ENCODE assay signal across 8 cellular contexts in genomic region chr10:73940634-73941221, GRCh38. TPM values are rescaled to one million over a fixed set of nuclear protein-coding genes. Genes with fewer than 3 reads are reported as not detected.
DNase-seq lines count a peak whose midpoint lies in the region; ATAC-seq and TF ChIP-seq lines count a peak whose summit lies in the region.

No MANE protein-coding gene starts in this region.

- ATAC-seq in CD4-positive, CD25-positive, alpha-beta regulatory T cell (ENCODE audit: low read depth in 2 of 2): peak; percentile 94 to 97
- peak; percentile 81 for ATAC-seq in GM21381 (IDR thresholded peaks at IDR 0.05; ENCODE audit: unreplicated experiment)

- no peaks in the 10 kb centered on the region for H3K9me2 ChIP-seq in Loucy (replicated peaks; ENCODE audit: low read depth, low read length)

- peak overlapping the region; percentile 30 for H3K9ac ChIP-seq in Loucy (ENCODE audit: low read depth, low read length, poor library complexity, severe bottlenecking)

- H3K36me3 Mint-ChIP-seq in CD4-positive, CD25-positive, alpha-beta regulatory T cell: no peaks in the 10 kb centered on the region

- H2AFZ ChIP-seq in Loucy (ENCODE audit: low read length): peak overlapping the region; percentile 81

- no peak overlapping the region for H3K4me3 ChIP-seq in CD4-positive, CD25-positive, alpha-beta regulatory T cell (ENCODE audit: low read depth, low read length)
- peak overlapping the region; percentile 51 for H3K4me3 ChIP-seq in Loucy (ENCODE audit: low read length, poor library complexity, severe bottlenecking)
- no peak overlapping the region for H3K4me3 ChIP-seq in WI38 (ENCODE audit: low read depth, low read length)

- H4K20me1 ChIP-seq in Loucy (ENCODE audit: insufficient read depth, low read length, poor library complexity, severe bottlenecking): no peaks in the 10 kb centered on the region

- H3K27me3 ChIP-seq in CD4-positive, CD25-positive, alpha-beta regulatory T cell (ENCODE audit: control insufficient read depth, insufficient read depth, low read length): no peaks in the 10 kb centered on the region
- H3K27me3 ChIP-seq in Loucy (ENCODE audit: insufficient read depth, low read length, poor library complexity, severe bottlenecking): no peaks in the 10 kb centered on the region

- H3K4me2 ChIP-seq in Loucy (ENCODE audit: low read depth, low read length, poor library complexity, severe bottlenecking): peak overlapping the region; percentile 74

- no peaks in the 10 kb centered on the region for H3K36me3 ChIP-seq in CD4-positive, CD25-positive, alpha-beta regulatory T cell (ENCODE audit: control insufficient read depth, insufficient read depth, low read length)
- no peaks in the 10 kb centered on the region for H3K36me3 ChIP-seq in Loucy (ENCODE audit: insufficient read depth, low read length)

- H3K79me2 ChIP-seq in Loucy (ENCODE audit: insufficient read depth, low read length): no peaks in the 10 kb centered on the region

- no peaks in the 10 kb centered on the region for H3F3A ChIP-seq in Loucy (ENCODE audit: low read depth)

- H3K9me3 ChIP-seq in CD4-positive, CD25-positive, alpha-beta regulatory T cell (ENCODE audit: control insufficient read depth in 2 of 2, low read length in 2 of 2): no peaks in the 10 kb centered on the region
- H3K9me3 ChIP-seq in Loucy (ENCODE audit: insufficient read depth, low read depth, low read length): no peaks in the 10 kb centered on the region

- peaks cover 5% of the 10 kb centered on the region for H3K4me1 ChIP-seq in CD4-positive, CD25-positive, alpha-beta regulatory T cell (ENCODE audit: control insufficient read depth, insufficient read depth, low read length, poor library complexity, severe bottlenecking)
- H3K4me1 ChIP-seq in Loucy (ENCODE audit: insufficient read depth, low read length, poor library complexity, severe bottlenecking): peaks cover 7% of the 10 kb centered on the region

- H3K27me3 Mint-ChIP-seq in CD4-positive, CD25-positive, alpha-beta regulatory T cell: no peaks in the 10 kb centered on the region

- peak overlapping the region; percentile 49 to 90 (median 74) for H3K27ac Mint-ChIP-seq in CD4-positive, CD25-positive, alpha-beta regulatory T cell

- peak overlapping the region in 2 of 4 donors; percentile 41 to 69 for H3K4me3 Mint-ChIP-seq in CD4-positive, CD25-positive, alpha-beta regulatory T cell

- DNase-seq in CD4-positive, CD25-positive, alpha-beta regulatory T cell: peak; percentile 71 to 77 (median 77)
- peak; percentile 81 to 83 for DNase-seq in T47D (ENCODE audit: low read depth in 1 of 2, low spot score in 1 of 2)
- DNase-seq in iris pigment epithelial cell (ENCODE audit: low read depth): peak; percentile 61
- peak; percentile 84 for DNase-seq in stimulated activated CD4-positive, alpha-beta T cell treated with anti-CD3 and anti-CD28 coated beads, Interleukin-12 subunit alpha, Interleukin-12 subunit beta, amount 100 ng/mL, for 4 hours
- DNase-seq in cerebellar nuclear complex (lab: John Stamatoyannopoulos, UW): no peak

- H3K9me3 Mint-ChIP-seq in CD4-positive, CD25-positive, alpha-beta regulatory T cell: no peaks in the 10 kb centered on the region

- peaks cover 0 to 12% (median 5%) of the 10 kb centered on the region in 4 donors for H3K4me1 Mint-ChIP-seq in CD4-positive, CD25-positive, alpha-beta regulatory T cell

- TF ChIP-seq CTCF in Loucy (conservative IDR thresholded peaks at IDR 0.05; ENCODE audit: low read length) (peak; percentile 94), WI38 (IDR thresholded peaks at IDR 0.05; ENCODE audit: low read depth, low read length) (peak; percentile 94)

- H3K27ac ChIP-seq in CD4-positive, CD25-positive, alpha-beta regulatory T cell (ENCODE audit: insufficient read depth, low read length, poor library complexity, severe bottlenecking): no peak overlapping the region

- in situ Hi-C loops in T47D (cut with HindIII; ENCODE audit: low pct_unique_long_range_greater_than_20kb, low sequenced_read_pairs): no loop called here

RNA-seq across cellular contexts. Expression of gene PLAU, which starts 29.8 kb away (rescaled TPM):
- total RNA-seq in CD4-positive, CD25-positive, alpha-beta regulatory T cell: 0.35 TPM
- not detected for polyA plus RNA-seq in CD4-positive, CD25-positive, alpha-beta regulatory T cell

RNA-seq across cellular contexts. Expression of gene VCL, which starts 57.2 kb away (rescaled TPM):
- total RNA-seq in CD4-positive, CD25-positive, alpha-beta regulatory T cell: 39.2 TPM
- 10 to 100 TPM; 11.4 to 16.1 (median 13.9) TPM for polyA plus RNA-seq in CD4-positive, CD25-positive, alpha-beta regulatory T cell

Comparison
In these comparisons a context has a peak if more than half of its experiments do, and no peak if none do; other contexts are left out.
1. DNase-seq: peak in CD4-positive, CD25-positive, alpha-beta regulatory T cell (3 of 3), T47D (2 of 2), iris pigment epithelial cell (single experiment) and stimulated activated CD4-positive, alpha-beta T cell treated with anti-CD3 and anti-CD28 coated beads, Interleukin-12 subunit alpha, Interleukin-12 subunit beta, amount 100 ng/mL, for 4 hours (single experiment); none in cerebellar nuclear complex (0 of 2).